In genomic region chr13:36848228-36848982, GRCh38 we compare ENCODE assay signal across 9 cellular contexts. TPM values are rescaled to one million over a fixed set of nuclear protein-coding genes. Genes with fewer than 3 reads are reported as not detected.
DNase-seq lines count a peak whose midpoint lies in the region; ATAC-seq, FAIRE-seq and TF ChIP-seq lines count a peak whose summit lies in the region.
"Had no signal": no experiment of that assay in that cellular context is flagged by ENCODE, and none has a peak within 500 bp of the region (broad histone marks: within the 10 kb centered on the region; RNA-seq: fewer than 3 reads in every experiment).

No MANE protein-coding gene starts in this region.

- H3K9ac ChIP-seq in mesendoderm (ENCODE audit: low read length) (no peak overlapping the region), mesenchymal stem cell (ENCODE audit: low read length) (no peak overlapping the region)

- no peaks in the 10 kb centered on the region for H3K4me1 ChIP-seq in mesendoderm (ENCODE audit: control insufficient read depth, low read depth, low read length)
- no peaks in the 10 kb centered on the region for H3K4me1 ChIP-seq in mesenchymal stem cell (ENCODE audit: control insufficient read depth, insufficient read depth, low read depth, low read length)

- FAIRE-seq in RCC 7860 (lab: Jason Lieb, UNC): no peak

- H4K91ac ChIP-seq in mesenchymal stem cell (ENCODE audit: low read length): no peak overlapping the region

- H2BK120ac ChIP-seq in mesendoderm (ENCODE audit: low read depth, low read length): no peak overlapping the region
- no peak overlapping the region for H2BK120ac ChIP-seq in mesenchymal stem cell (ENCODE audit: low read depth, low read length)

- no peak overlapping the region for H3K56ac ChIP-seq in mesendoderm (ENCODE audit: low read length)

- ATAC-seq in HG02870 (IDR thresholded peaks at IDR 0.05; ENCODE audit: unreplicated experiment): peak; percentile 41

- no peak overlapping the region for H2AFZ ChIP-seq in mesenchymal stem cell (ENCODE audit: low read depth, low read length)

- H3K9me3 ChIP-seq in WERI-Rb-1 (ENCODE audit: severe bottlenecking) (no peaks in the 10 kb centered on the region), mesenchymal stem cell (ENCODE audit: control insufficient read depth, low read length) (no peaks in the 10 kb centered on the region)

- H3K18ac ChIP-seq in mesendoderm (ENCODE audit: low read length) (no peak overlapping the region), mesenchymal stem cell (ENCODE audit: low read depth in 1 of 2, low read length in 2 of 2) (no peak overlapping the region)

- H2BK12ac ChIP-seq in mesenchymal stem cell (ENCODE audit: low read length in 2 of 2): no peak overlapping the region

- peak overlapping the region in 1 of 2 experiments; percentile 32 for H3K14ac ChIP-seq in mesenchymal stem cell (ENCODE audit: low read length in 2 of 2)

- TF ChIP-seq CTCF in GM13976 (IDR thresholded peaks at IDR 0.05; ENCODE audit: borderline replicate concordance, control extremely low read depth, extremely low read depth, insufficient read depth, missing control alignments) (peak; percentile 34), WERI-Rb-1 (IDR thresholded peaks at IDR 0.05; ENCODE audit: low read depth, low read length) (peak; percentile 30; the same call in 1 of the 2 replicates), GM20000 (IDR thresholded peaks at IDR 0.05; ENCODE audit: extremely low read depth, missing control alignments) (no peak)

- in situ Hi-C loops in GM13976 (cut with MboI; ENCODE audit: low sequenced_read_pairs, unreplicated experiment): no loop called here

- H3K79me2 ChIP-seq in mesendoderm (ENCODE audit: control insufficient read depth, insufficient read depth, low read length): no peaks in the 10 kb centered on the region

- H3K27me3 ChIP-seq in WERI-Rb-1 (ENCODE audit: insufficient read depth, low read depth, severe bottlenecking): no peaks in the 10 kb centered on the region
- H3K27me3 ChIP-seq in mesendoderm (ENCODE audit: insufficient read depth, low read length, poor library complexity): no peaks in the 10 kb centered on the region
- no peaks in the 10 kb centered on the region for H3K27me3 ChIP-seq in mesenchymal stem cell (ENCODE audit: control insufficient read depth in 1 of 2, insufficient read depth in 1 of 2, low read length in 2 of 2)

- no peak overlapping the region for H3K27ac ChIP-seq in WERI-Rb-1
- no peak overlapping the region for H3K27ac ChIP-seq in mesendoderm (ENCODE audit: low read depth, low read length)
- no peak overlapping the region for H3K27ac ChIP-seq in mesenchymal stem cell (ENCODE audit: low read length, poor library complexity, severe bottlenecking)

- no peak overlapping the region for H4K5ac ChIP-seq in mesendoderm (ENCODE audit: low read length)

- no peak overlapping the region for H2BK5ac ChIP-seq in mesendoderm (ENCODE audit: low read length)
- H2BK5ac ChIP-seq in mesenchymal stem cell (ENCODE audit: low read depth, low read length, poor library complexity, severe bottlenecking): no peak overlapping the region

- no CpG with 5 or more reads among the region's 6 CpGs for WGBS in mesendoderm (ENCODE audit: extremely low coverage, insufficient coverage, low lambda C conversion rate)
- 91% methylated on average over 5 of the region's 6 CpGs for WGBS in mesenchymal stem cell

- H3K4me2 ChIP-seq in mesendoderm (ENCODE audit: low read length) (no peak overlapping the region), mesenchymal stem cell (ENCODE audit: low read length, poor library complexity, severe bottlenecking) (no peak overlapping the region)

- H2AK5ac ChIP-seq in mesendoderm (ENCODE audit: low read length): no peak overlapping the region
- no peak overlapping the region for H2AK5ac ChIP-seq in mesenchymal stem cell (ENCODE audit: low read length, severe bottlenecking)

- H3K23ac ChIP-seq in mesendoderm (ENCODE audit: low read length) (no peak overlapping the region), mesenchymal stem cell (ENCODE audit: low read length in 2 of 2) (peak overlapping the region in 1 of 2 experiments; percentile 80)

- H2BK15ac ChIP-seq in mesendoderm (replicated peaks; ENCODE audit: low read depth) (no peak overlapping the region), mesenchymal stem cell (ENCODE audit: low read depth, poor library complexity, severe bottlenecking) (no peak overlapping the region)

- DNase-seq in GM13976 (ENCODE audit: low spot score): no peak
- no peak for DNase-seq in WERI-Rb-1
- peak; percentile 43 for DNase-seq in mesendoderm
- no peak for DNase-seq in activated T-cell treated with anti-CD3 and anti-CD28 coated beads for 4 hours
- DNase-seq in GM20000 (ENCODE audit: low spot score): no peak
- no peak for DNase-seq in mesenchymal stem cell
- no peak for DNase-seq in RCC 7860 (ENCODE audit: low spot score)
- DNase-seq: NCI-H187 had no signal

- H4K8ac ChIP-seq in mesendoderm (ENCODE audit: low read depth, low read length): no peak overlapping the region
- no peak overlapping the region for H4K8ac ChIP-seq in mesenchymal stem cell (ENCODE audit: low read length)

- H3K36me3 ChIP-seq in WERI-Rb-1 (no peaks in the 10 kb centered on the region; the same call in none of the 2 replicates), mesendoderm (ENCODE audit: control insufficient read depth, insufficient read depth, low read length) (no peaks in the 10 kb centered on the region), mesenchymal stem cell (ENCODE audit: control insufficient read depth in 1 of 2, insufficient read depth in 2 of 2, low read depth in 1 of 2, low read length in 2 of 2) (peaks cover 0 to 9% of the 10 kb centered on the region in 2 experiments)

- H3K4me3 ChIP-seq in WERI-Rb-1 (ENCODE audit: low read depth, low read length) (no peak overlapping the region), mesendoderm (ENCODE audit: low read length) (no peak overlapping the region), mesenchymal stem cell (ENCODE audit: insufficient read depth in 1 of 2, low read depth in 1 of 2, low read length in 2 of 2) (no peak overlapping the region)

- H3K4ac ChIP-seq in mesendoderm (ENCODE audit: low read depth, low read length) (no peak overlapping the region), mesenchymal stem cell (ENCODE audit: low read depth in 1 of 2, low read length in 2 of 2) (no peak overlapping the region)

- no peaks in the 10 kb centered on the region for H3K79me1 ChIP-seq in mesendoderm (ENCODE audit: low read length)
- peaks cover 2% of the 10 kb centered on the region for H3K79me1 ChIP-seq in mesenchymal stem cell (replicated peaks; ENCODE audit: low read length, poor library complexity, severe bottlenecking)

RNA-seq across cellular contexts. Expression of gene RFXAP, which starts 29.4 kb away (rescaled TPM):
- polyA plus RNA-seq in mesendoderm (2013, experiment 1 of 2): 6.9 TPM
- polyA plus RNA-seq in mesendoderm (2013, experiment 2 of 2): 6.2 TPM
- polyA plus RNA-seq in mesenchymal stem cell (2013, experiment 1 of 2): 3.2 TPM
- 3.7 TPM for polyA plus RNA-seq in mesenchymal stem cell (2013, experiment 2 of 2)
